Comparison of ENCODE assay signal across 17 cellular contexts in the genomic region with DNA sequence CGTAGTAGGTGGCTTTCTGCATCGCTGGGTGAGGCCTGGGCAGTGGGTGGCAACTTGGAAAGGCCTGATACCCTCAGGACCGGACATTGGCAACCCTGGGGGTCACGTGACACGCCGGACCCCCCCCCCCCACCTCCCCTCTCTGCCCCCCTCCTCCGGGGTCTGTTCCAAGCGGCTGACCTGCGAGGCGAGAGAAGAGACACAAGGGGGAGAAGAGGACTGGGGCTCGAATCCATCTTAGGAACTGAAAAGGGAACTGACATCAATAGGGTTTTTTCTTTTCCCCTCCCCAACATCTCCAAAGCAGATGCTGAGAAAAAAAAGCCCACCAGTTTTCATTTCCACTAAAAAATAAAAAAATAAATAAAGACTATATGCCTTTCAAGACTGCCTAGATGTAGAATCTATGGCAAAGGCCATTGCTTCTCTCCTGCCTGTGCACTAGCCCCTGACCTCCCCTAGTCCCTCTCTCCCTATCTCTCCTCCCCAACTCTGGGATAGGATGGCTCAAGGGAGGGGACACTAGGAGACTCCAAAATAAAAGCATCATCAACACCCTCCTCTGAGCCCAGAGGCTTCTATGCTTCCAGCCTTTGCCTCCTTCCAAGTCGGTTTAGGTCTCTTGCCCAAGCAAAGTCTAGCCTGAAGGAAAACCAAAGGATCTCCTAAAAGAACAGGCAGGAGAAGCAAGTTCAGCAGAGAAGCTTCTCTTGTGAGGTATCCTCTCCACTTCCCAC. TPM values are rescaled to one million over a fixed set of nuclear protein-coding genes. Genes with fewer than 3 reads are reported as not detected.
DNase-seq lines count a peak whose midpoint lies in the region; ATAC-seq and TF ChIP-seq lines count a peak whose summit lies in the region.
"Had no signal": no experiment of that assay in that cellular context is flagged by ENCODE, and none has a peak within 500 bp of the region (broad histone marks: within the 10 kb centered on the region; RNA-seq: fewer than 3 reads in every experiment).

No MANE protein-coding gene starts in this region.

- peak; percentile 73 for ATAC-seq in upper lobe of left lung (ENCODE audit: low FRiP score in 2 of 2)
- no peak for ATAC-seq in activated naive CD8-positive, alpha-beta T cell treated with anti-CD3 and anti-CD28 coated beads, Interleukin-2, amount 50 U/mL, for 24 hours
- ATAC-seq: HCT116, HepG2 had no signal

- peaks cover 20% of the 10 kb centered on the region for H3K4me1 Mint-ChIP-seq in activated naive CD8-positive, alpha-beta T cell treated with anti-CD3 and anti-CD28 coated beads, Interleukin-2, amount 50 U/mL, for 24 hours

- no peaks in the 10 kb centered on the region for H3K36me3 Mint-ChIP-seq in activated naive CD8-positive, alpha-beta T cell treated with anti-CD3 and anti-CD28 coated beads, Interleukin-2, amount 50 U/mL, for 24 hours (ENCODE audit: low read depth)

- no peaks in the 10 kb centered on the region for H3K9me3 Mint-ChIP-seq in activated naive CD8-positive, alpha-beta T cell treated with anti-CD3 and anti-CD28 coated beads, Interleukin-2, amount 50 U/mL, for 24 hours
- H3K9me3 Mint-ChIP-seq: activated naive CD8-positive, alpha-beta T cell treated with anti-CD3 and anti-CD28 coated beads, Interleukin-2, amount 10 ng/mL, durations not matched to agents 7 days and 5 days had no signal

- H3K27me3 ChIP-seq in brain microvascular endothelial cell (replicated peaks): peaks cover 83% of the 10 kb centered on the region
- H3K27me3 ChIP-seq in upper lobe of left lung: peaks cover 0 to 29% (median 13%) of the 10 kb centered on the region in 4 donors

- no peaks in the 10 kb centered on the region for H3K36me3 ChIP-seq in brain microvascular endothelial cell (replicated peaks)
- H3K36me3 ChIP-seq in mesodermal cell (ENCODE audit: control insufficient read depth, insufficient read depth, low read length): peaks cover 13% of the 10 kb centered on the region
- H3K36me3 ChIP-seq in upper lobe of left lung: no peaks in the 10 kb centered on the region

- H3K4me3 ChIP-seq in brain microvascular endothelial cell (ENCODE audit: low read depth, low read length) (peak overlapping the region; percentile 9), mesodermal cell (ENCODE audit: extremely low read depth, insufficient read depth, low read length, poor library complexity, severe bottlenecking) (peak overlapping the region; percentile 2), upper lobe of left lung (peak overlapping the region in 2 of 4 donors; percentile 33 to 40)

- H3K4me3 Mint-ChIP-seq in activated naive CD8-positive, alpha-beta T cell treated with anti-CD3 and anti-CD28 coated beads, Interleukin-2, amount 50 U/mL, for 24 hours: no peak overlapping the region
- H3K4me3 Mint-ChIP-seq: activated naive CD8-positive, alpha-beta T cell treated with anti-CD3 and anti-CD28 coated beads, Interleukin-2, amount 10 ng/mL, durations not matched to agents 7 days and 5 days had no signal

- TF ChIP-seq POLR2A in upper lobe of left lung (IDR thresholded peaks at IDR 0.05): peak in 1 of 4 donors; percentile 55

- no peak overlapping the region for H3K27ac Mint-ChIP-seq in activated naive CD8-positive, alpha-beta T cell treated with anti-CD3 and anti-CD28 coated beads, Interleukin-2, amount 50 U/mL, for 24 hours
- H3K27ac Mint-ChIP-seq: activated naive CD8-positive, alpha-beta T cell treated with anti-CD3 and anti-CD28 coated beads, Interleukin-2, amount 10 ng/mL, durations not matched to agents 7 days and 5 days had no signal

- 0 to 19% methylated on average over 1 to 3 of the region's 12 CpGs for WGBS in mesodermal cell (ENCODE audit: insufficient coverage in 2 of 2), 2 experiments
- WGBS in upper lobe of left lung, 2 donors: 33 to 36% methylated on average over 9 to 12 of the region's 12 CpGs

- no peak for TF ChIP-seq CTCF in brain microvascular endothelial cell (IDR thresholded peaks at IDR 0.05; ENCODE audit: low read depth, low read length, missing control alignments)
- TF ChIP-seq CTCF in upper lobe of left lung (IDR thresholded peaks at IDR 0.05): no peak

- H3K4me1 ChIP-seq in mesodermal cell (ENCODE audit: control insufficient read depth, insufficient read depth, low read length, poor library complexity, severe bottlenecking) (peaks cover 52% of the 10 kb centered on the region), upper lobe of left lung (peaks cover 2 to 17% (median 7%) of the 10 kb centered on the region in 4 donors)

- in situ Hi-C loops in brain microvascular endothelial cell (cut with HindIII; ENCODE audit: low pct_ligation_motif_present, low sequenced_read_pairs): no loop called here

- H3K27me3 Mint-ChIP-seq in activated naive CD8-positive, alpha-beta T cell treated with anti-CD3 and anti-CD28 coated beads, Interleukin-2, amount 50 U/mL, for 24 hours: peaks cover 23% of the 10 kb centered on the region

- no peak for TF ChIP-seq EP300 in upper lobe of left lung (IDR thresholded peaks at IDR 0.05)

- no peak overlapping the region for H3K27ac ChIP-seq in brain microvascular endothelial cell
- peak overlapping the region; percentile 73 for H3K27ac ChIP-seq in mesodermal cell (ENCODE audit: low read depth, low read length, severe bottlenecking)
- H3K27ac ChIP-seq in upper lobe of left lung: peak overlapping the region; percentile 64 to 86 (median 76)
- H3K27ac ChIP-seq: 22Rv1 had no signal

- no peaks in the 10 kb centered on the region for H3K9me3 ChIP-seq in mesodermal cell (ENCODE audit: control insufficient read depth, low read length)
- H3K9me3 ChIP-seq in upper lobe of left lung: no peaks in the 10 kb centered on the region
- H3K9me3 ChIP-seq: Caco-2 had no signal

- DNase-seq in NCI-H1092 (lab: John Stamatoyannopoulos, UW) (peak; percentile 85), NCI-H1092 treated with DMSO at 0.1 percent for 48 hours (lab: John Stamatoyannopoulos, UW) (no peak), brain microvascular endothelial cell (no peak), upper lobe of left lung (no peak), NCI-H524 treated with DMSO at 0.1 percent for 48 hours (lab: John Stamatoyannopoulos, UW) (no peak), SHP77 treated with DMSO at 0.1 percent for 48 hours (lab: John Stamatoyannopoulos, UW) (no peak)
- no peak for DNase-seq in activated naive CD8-positive, alpha-beta T cell treated with anti-CD3 and anti-CD28 coated beads, Interleukin-2, amount 50 U/mL, for 24 hours
- DNase-seq: activated CD8-positive, alpha-beta memory T cell treated with anti-CD3 and anti-CD28 coated beads for 24 hours; activated naive CD8-positive, alpha-beta T cell treated with anti-CD3 and anti-CD28 coated beads, Interleukin-2, amount 10 ng/mL, durations not matched to agents 7 days and 5 days; Caco-2; NCI-H187 treated with DMSO at 0.1 percent for 48 hours; stimulated activated CD4-positive, alpha-beta T cell treated with anti-CD3 and anti-CD28 coated beads, Interleukin-15, amount 100 ng/mL, for 24 hours had no signal

RNA-seq across cellular contexts. Expression of a gene that starts 7.7 kb away (rescaled TPM):
- 53.6 TPM for polyA plus RNA-seq in mesodermal cell (2013, experiment 1 of 2)
- polyA plus RNA-seq in mesodermal cell (2013, experiment 2 of 2): 52.0 TPM
- 10 to 100 TPM in 2 of 6 donors, 1 to 10 TPM in 4; 1.4 to 16.1 (median 7.4) TPM for total RNA-seq in upper lobe of left lung
- total RNA-seq: HepG2 had no signal
- polyA plus RNA-seq: HepG2, neural cell had no signal

RNA-seq across cellular contexts. Expression of a gene that starts 21.8 kb away (rescaled TPM):
- polyA plus RNA-seq in mesodermal cell (2013, experiment 1 of 2): 10.0 TPM
- 14.1 TPM for polyA plus RNA-seq in mesodermal cell (2013, experiment 2 of 2)
- not detected for total RNA-seq in upper lobe of left lung
- total RNA-seq: activated naive CD8-positive, alpha-beta T cell treated with anti-CD3 and anti-CD28 coated beads, Interleukin-2, amount 10 ng/mL, durations not matched to agents 7 days and 5 days; Caco-2; HepG2 had no signal
- polyA plus RNA-seq: HepG2, neural cell had no signal

RNA-seq across cellular contexts. Expression of a gene that starts 25.5 kb away (rescaled TPM):
- 6.6 TPM for polyA plus RNA-seq in mesodermal cell (2013, experiment 1 of 2)
- 7.8 TPM for polyA plus RNA-seq in mesodermal cell (2013, experiment 2 of 2)
- 1 to 10 TPM in 4 of 6 donors, under 1 TPM in 2; 0.61 to 5.6 (median 2.0) TPM for total RNA-seq in upper lobe of left lung
- total RNA-seq: HepG2 had no signal
- polyA plus RNA-seq: HepG2, neural cell had no signal

RNA-seq across cellular contexts. Expression of a gene that starts 37.4 kb away (rescaled TPM):
- 28.7 TPM for polyA plus RNA-seq in mesodermal cell (2013, experiment 1 of 2)
- polyA plus RNA-seq in mesodermal cell (2013, experiment 2 of 2): 27.8 TPM
- 10 to 100 TPM in 2 of 6 donors, 1 to 10 TPM in 4; 2.9 to 12.6 (median 7.9) TPM for total RNA-seq in upper lobe of left lung
- total RNA-seq: HepG2 had no signal
- polyA plus RNA-seq: HepG2, neural cell had no signal

RNA-seq across cellular contexts. Expression of a gene that starts 41.0 kb away (rescaled TPM):
- polyA plus RNA-seq in mesodermal cell (2013, experiment 1 of 2): 13.7 TPM
- 15.0 TPM for polyA plus RNA-seq in mesodermal cell (2013, experiment 2 of 2)
- 1 to 10 TPM in 4 of 6 donors, under 1 TPM in 2; 0.39 to 5.0 (median 1.5) TPM for total RNA-seq in upper lobe of left lung
- total RNA-seq: activated naive CD8-positive, alpha-beta T cell treated with anti-CD3 and anti-CD28 coated beads, Interleukin-2, amount 10 ng/mL, durations not matched to agents 7 days and 5 days; Caco-2; HepG2 had no signal
- polyA plus RNA-seq: HepG2, neural cell had no signal
